1 cellular context compared by ENCODE assay signal in genomic region chr13:51764184-51765141, GRCh38.
TF ChIP-seq lines count a peak whose summit lies in the region.

No MANE protein-coding gene starts in this region.

TF ChIP-seq in GM12878, 131 proteins besides CTCF, POLR2A, EP300 and RAD21 (continued from another document and continues in another):
- no peak for TF ChIP-seq SRF (IDR thresholded peaks at IDR 0.05; ENCODE audit: low read depth in 2 of 2, low read length in 2 of 2)
- TF ChIP-seq MYB (IDR thresholded peaks at IDR 0.05; ENCODE audit: borderline replicate concordance, low read depth, low read length) = no peak
- 0 out of 2 replicates have a peak, but pooled peaks have one; percentile 15 for TF ChIP-seq FOXM1 (IDR thresholded peaks at IDR 0.05; ENCODE audit: low read depth, low read length)
- peak; percentile 15; the same call in 1 of the 2 replicates for TF ChIP-seq ZNF687 (IDR thresholded peaks at IDR 0.05)
- TF ChIP-seq HCFC1 (IDR thresholded peaks at IDR 0.05; ENCODE audit: low read length) = no peak
- TF ChIP-seq, protein P1, sequence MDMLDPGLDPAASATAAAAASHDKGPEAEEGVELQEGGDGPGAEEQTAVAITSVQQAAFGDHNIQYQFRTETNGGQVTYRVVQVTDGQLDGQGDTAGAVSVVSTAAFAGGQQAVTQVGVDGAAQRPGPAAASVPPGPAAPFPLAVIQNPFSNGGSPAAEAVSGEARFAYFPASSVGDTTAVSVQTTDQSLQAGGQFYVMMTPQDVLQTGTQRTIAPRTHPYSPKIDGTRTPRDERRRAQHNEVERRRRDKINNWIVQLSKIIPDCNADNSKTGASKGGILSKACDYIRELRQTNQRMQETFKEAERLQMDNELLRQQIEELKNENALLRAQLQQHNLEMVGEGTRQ (IDR thresholded peaks at IDR 0.05; ENCODE audit: borderline replicate concordance, low read depth, low read length) = no peak
- no peak for TF ChIP-seq ZZZ3 (IDR thresholded peaks at IDR 0.05; ENCODE audit: control insufficient read depth, insufficient read length, low read depth)
- no peak for TF ChIP-seq POLR2AphosphoS2 (IDR thresholded peaks at IDR 0.05; ENCODE audit: low read depth, low read length)
- peak; percentile 56 for TF ChIP-seq EED (IDR thresholded peaks at IDR 0.05; ENCODE audit: low read depth)
- TF ChIP-seq DPF2 (IDR thresholded peaks at IDR 0.05) = peak; percentile 53; the same call in 1 of the 2 replicates
- TF ChIP-seq ESRRA (IDR thresholded peaks at IDR 0.05; ENCODE audit: low read length) = no peak
- TF ChIP-seq SREBF2 (IDR thresholded peaks at IDR 0.05; ENCODE audit: low read length) = no peak
- TF ChIP-seq, protein P2, sequence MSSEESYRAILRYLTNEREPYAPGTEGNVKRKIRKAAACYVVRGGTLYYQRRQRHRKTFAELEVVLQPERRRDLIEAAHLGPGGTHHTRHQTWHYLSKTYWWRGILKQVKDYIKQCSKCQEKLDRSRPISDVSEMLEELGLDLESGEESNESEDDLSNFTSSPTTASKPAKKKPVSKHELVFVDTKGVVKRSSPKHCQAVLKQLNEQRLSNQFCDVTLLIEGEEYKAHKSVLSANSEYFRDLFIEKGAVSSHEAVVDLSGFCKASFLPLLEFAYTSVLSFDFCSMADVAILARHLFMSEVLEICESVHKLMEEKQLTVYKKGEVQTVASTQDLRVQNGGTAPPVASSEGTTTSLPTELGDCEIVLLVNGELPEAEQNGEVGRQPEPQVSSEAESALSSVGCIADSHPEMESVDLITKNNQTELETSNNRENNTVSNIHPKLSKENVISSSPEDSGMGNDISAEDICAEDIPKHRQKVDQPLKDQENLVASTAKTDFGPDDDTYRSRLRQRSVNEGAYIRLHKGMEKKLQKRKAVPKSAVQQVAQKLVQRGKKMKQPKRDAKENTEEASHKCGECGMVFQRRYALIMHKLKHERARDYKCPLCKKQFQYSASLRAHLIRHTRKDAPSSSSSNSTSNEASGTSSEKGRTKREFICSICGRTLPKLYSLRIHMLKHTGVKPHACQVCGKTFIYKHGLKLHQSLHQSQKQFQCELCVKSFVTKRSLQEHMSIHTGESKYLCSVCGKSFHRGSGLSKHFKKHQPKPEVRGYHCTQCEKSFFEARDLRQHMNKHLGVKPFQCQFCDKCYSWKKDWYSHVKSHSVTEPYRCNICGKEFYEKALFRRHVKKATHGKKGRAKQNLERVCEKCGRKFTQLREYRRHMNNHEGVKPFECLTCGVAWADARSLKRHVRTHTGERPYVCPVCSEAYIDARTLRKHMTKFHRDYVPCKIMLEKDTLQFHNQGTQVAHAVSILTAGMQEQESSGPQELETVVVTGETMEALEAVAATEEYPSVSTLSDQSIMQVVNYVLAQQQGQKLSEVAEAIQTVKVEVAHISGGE (CRISPR knock-in tag; IDR thresholded peaks at IDR 0.05) = no peak
- TF ChIP-seq, protein P3, sequence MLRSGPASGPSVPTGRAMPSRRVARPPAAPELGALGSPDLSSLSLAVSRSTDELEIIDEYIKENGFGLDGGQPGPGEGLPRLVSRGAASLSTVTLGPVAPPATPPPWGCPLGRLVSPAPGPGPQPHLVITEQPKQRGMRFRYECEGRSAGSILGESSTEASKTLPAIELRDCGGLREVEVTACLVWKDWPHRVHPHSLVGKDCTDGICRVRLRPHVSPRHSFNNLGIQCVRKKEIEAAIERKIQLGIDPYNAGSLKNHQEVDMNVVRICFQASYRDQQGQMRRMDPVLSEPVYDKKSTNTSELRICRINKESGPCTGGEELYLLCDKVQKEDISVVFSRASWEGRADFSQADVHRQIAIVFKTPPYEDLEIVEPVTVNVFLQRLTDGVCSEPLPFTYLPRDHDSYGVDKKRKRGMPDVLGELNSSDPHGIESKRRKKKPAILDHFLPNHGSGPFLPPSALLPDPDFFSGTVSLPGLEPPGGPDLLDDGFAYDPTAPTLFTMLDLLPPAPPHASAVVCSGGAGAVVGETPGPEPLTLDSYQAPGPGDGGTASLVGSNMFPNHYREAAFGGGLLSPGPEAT (IDR thresholded peaks at IDR 0.05; ENCODE audit: low read depth) = peak; percentile 76
- TF ChIP-seq ATF7 (IDR thresholded peaks at IDR 0.05; ENCODE audit: low read depth) = peak; percentile 25; the same call in 1 of the 2 replicates
- TF ChIP-seq ASH2L (IDR thresholded peaks at IDR 0.05; ENCODE audit: borderline replicate concordance, low read depth) = no peak
- no peak for TF ChIP-seq GABPA (IDR thresholded peaks at IDR 0.05; ENCODE audit: low read depth)
- TF ChIP-seq BHLHE40 (IDR thresholded peaks at IDR 0.05; ENCODE audit: borderline replicate concordance in 1 of 2, low read depth in 2 of 2, low read length in 1 of 2) = 0 out of 4 replicates have a peak, but pooled peaks of 1 of the 2 experiments have one; percentile 13
- TF ChIP-seq BMI1 (IDR thresholded peaks at IDR 0.05; ENCODE audit: borderline replicate concordance) = no peak
- TF ChIP-seq RAD51 (IDR thresholded peaks at IDR 0.05) = no peak
- TF ChIP-seq NBN (IDR thresholded peaks at IDR 0.05) = 0 out of 2 replicates have a peak, but pooled peaks have one; percentile 58
- no peak for TF ChIP-seq ZNF207 (IDR thresholded peaks at IDR 0.05; ENCODE audit: borderline replicate concordance)
- TF ChIP-seq, protein P4, sequence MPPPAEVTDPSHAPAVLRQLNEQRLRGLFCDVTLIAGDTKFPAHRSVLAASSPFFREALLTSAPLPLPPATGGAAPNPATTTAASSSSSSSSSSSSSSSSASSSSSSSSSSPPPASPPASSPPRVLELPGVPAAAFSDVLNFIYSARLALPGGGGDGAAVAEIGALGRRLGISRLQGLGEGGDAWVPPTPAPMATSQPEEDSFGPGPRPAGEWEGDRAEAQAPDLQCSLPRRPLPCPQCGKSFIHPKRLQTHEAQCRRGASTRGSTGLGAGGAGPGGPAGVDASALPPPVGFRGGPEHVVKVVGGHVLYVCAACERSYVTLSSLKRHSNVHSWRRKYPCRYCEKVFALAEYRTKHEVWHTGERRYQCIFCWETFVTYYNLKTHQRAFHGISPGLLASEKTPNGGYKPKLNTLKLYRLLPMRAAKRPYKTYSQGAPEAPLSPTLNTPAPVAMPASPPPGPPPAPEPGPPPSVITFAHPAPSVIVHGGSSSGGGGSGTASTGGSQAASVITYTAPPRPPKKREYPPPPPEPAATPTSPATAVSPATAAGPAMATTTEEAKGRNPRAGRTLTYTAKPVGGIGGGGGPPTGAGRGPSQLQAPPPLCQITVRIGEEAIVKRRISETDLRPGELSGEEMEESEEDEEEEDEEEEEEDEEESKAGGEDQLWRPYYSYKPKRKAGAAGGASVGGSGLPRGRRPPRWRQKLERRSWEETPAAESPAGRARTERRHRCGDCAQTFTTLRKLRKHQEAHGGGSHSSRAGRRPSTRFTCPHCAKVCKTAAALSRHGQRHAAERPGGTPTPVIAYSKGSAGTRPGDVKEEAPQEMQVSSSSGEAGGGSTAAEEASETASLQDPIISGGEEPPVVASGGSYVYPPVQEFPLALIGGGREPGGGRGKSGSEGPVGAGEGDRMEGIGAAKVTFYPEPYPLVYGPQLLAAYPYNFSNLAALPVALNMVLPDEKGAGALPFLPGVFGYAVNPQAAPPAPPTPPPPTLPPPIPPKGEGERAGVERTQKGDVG (CRISPR knock-in tag; IDR thresholded peaks at IDR 0.05) = no peak
- no peak for TF ChIP-seq YBX1 (IDR thresholded peaks at IDR 0.05)
- no peak for TF ChIP-seq SMARCA5 (IDR thresholded peaks at IDR 0.05)
- TF ChIP-seq POU2F2 (IDR thresholded peaks at IDR 0.05; ENCODE audit: borderline replicate concordance, low read depth, low read length) = no peak; the same call in 2 of the 3 replicates
- TF ChIP-seq MTA2 (IDR thresholded peaks at IDR 0.05; ENCODE audit: low read depth) = no peak; the same call in 1 of the 2 replicates
- TF ChIP-seq, protein P5, sequence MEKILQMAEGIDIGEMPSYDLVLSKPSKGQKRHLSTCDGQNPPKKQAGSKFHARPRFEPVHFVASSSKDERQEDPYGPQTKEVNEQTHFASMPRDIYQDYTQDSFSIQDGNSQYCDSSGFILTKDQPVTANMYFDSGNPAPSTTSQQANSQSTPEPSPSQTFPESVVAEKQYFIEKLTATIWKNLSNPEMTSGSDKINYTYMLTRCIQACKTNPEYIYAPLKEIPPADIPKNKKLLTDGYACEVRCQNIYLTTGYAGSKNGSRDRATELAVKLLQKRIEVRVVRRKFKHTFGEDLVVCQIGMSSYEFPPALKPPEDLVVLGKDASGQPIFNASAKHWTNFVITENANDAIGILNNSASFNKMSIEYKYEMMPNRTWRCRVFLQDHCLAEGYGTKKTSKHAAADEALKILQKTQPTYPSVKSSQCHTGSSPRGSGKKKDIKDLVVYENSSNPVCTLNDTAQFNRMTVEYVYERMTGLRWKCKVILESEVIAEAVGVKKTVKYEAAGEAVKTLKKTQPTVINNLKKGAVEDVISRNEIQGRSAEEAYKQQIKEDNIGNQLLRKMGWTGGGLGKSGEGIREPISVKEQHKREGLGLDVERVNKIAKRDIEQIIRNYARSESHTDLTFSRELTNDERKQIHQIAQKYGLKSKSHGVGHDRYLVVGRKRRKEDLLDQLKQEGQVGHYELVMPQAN (conservative IDR thresholded peaks at IDR 0.05) = 0 out of 2 replicates have a peak, but pooled peaks have one; percentile 37
- 0 out of 2 replicates have a peak, but pooled peaks have one; percentile 26 for TF ChIP-seq TCF12 (IDR thresholded peaks at IDR 0.05; ENCODE audit: low read depth, low read length)
- TF ChIP-seq YY1 (IDR thresholded peaks at IDR 0.05; ENCODE audit: low read depth, low read length) = 0 out of 2 replicates have a peak, but pooled peaks have one; percentile 6
- no peak for TF ChIP-seq CBX5 (IDR thresholded peaks at IDR 0.05; ENCODE audit: low read depth)
- no peak for TF ChIP-seq ZNF384 (IDR thresholded peaks at IDR 0.05; ENCODE audit: borderline replicate concordance, low read depth, low read length)
- no peak for TF ChIP-seq MXI1 (IDR thresholded peaks at IDR 0.05; ENCODE audit: low read depth, low read length)
- TF ChIP-seq ATF2 (IDR thresholded peaks at IDR 0.05; ENCODE audit: low read length) = no peak; the same call in 1 of the 2 replicates
- peak; percentile 57; the same call in 1 of the 2 replicates for TF ChIP-seq PML (IDR thresholded peaks at IDR 0.05; ENCODE audit: low read length)
- TF ChIP-seq BACH1 (IDR thresholded peaks at IDR 0.05; ENCODE audit: borderline replicate concordance) = no peak
- TF ChIP-seq NR2F1 (conservative IDR thresholded peaks at IDR 0.05) = peak; percentile 53
- TF ChIP-seq, protein P6, sequence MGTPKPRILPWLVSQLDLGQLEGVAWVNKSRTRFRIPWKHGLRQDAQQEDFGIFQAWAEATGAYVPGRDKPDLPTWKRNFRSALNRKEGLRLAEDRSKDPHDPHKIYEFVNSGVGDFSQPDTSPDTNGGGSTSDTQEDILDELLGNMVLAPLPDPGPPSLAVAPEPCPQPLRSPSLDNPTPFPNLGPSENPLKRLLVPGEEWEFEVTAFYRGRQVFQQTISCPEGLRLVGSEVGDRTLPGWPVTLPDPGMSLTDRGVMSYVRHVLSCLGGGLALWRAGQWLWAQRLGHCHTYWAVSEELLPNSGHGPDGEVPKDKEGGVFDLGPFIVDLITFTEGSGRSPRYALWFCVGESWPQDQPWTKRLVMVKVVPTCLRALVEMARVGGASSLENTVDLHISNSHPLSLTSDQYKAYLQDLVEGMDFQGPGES (IDR thresholded peaks at IDR 0.05) = no peak
- no peak for TF ChIP-seq MYC (IDR thresholded peaks at IDR 0.05; ENCODE audit: insufficient read depth, insufficient read length, insufficient replicate concordance, low read length, severe bottlenecking)
- TF ChIP-seq HDGF (IDR thresholded peaks at IDR 0.05) = peak; percentile 56; the same call in 1 of the 2 replicates
- no peak for TF ChIP-seq PAX8 (IDR thresholded peaks at IDR 0.05)
- TF ChIP-seq CREB1 (IDR thresholded peaks at IDR 0.05; ENCODE audit: low read depth) = no peak
- TF ChIP-seq SP1 (IDR thresholded peaks at IDR 0.05; ENCODE audit: low read depth, low read length) = no peak
- TF ChIP-seq TCF7 (IDR thresholded peaks at IDR 0.05; ENCODE audit: borderline replicate concordance) = no peak
- TF ChIP-seq SPI1 (IDR thresholded peaks at IDR 0.05; ENCODE audit: borderline replicate concordance, insufficient read depth, low read depth, low read length) = peak; percentile 49
- TF ChIP-seq RB1 (IDR thresholded peaks at IDR 0.05; ENCODE audit: borderline replicate concordance) = no peak
- TF ChIP-seq IKZF1 (conservative IDR thresholded peaks at IDR 0.05) = peak; percentile 81
